Comparison of ENCODE assay signal across 4 cellular contexts in the genomic region with DNA sequence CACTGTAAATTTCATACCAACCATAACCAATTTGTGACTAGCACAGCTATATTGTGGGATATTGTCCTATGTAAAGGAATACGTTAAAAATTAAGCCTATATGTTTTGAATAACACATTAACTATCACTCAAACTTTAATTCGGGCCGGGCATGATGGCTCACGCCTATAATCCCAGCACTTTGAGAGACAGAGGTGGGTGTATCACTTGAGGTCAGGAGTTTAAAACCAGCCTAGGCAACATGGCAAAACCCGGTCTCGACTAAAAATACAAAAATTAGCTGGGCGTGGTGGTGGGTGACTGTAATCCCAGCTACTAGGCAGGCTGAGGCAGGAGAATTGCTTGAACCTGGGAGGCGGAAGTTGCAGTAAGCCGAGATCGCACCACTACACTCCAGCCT.
DNase-seq lines count a peak whose midpoint lies in the region; ATAC-seq and TF ChIP-seq lines count a peak whose summit lies in the region.
"Not testable (repeated sequence)": the region's sequence is repeated elsewhere in the genome, so short reads cannot be mapped to it uniquely, and the experiment has no call there.

No MANE protein-coding gene starts in this region.

- H3K27ac ChIP-seq in RWPE1: 0 out of 2 replicates have a peak overlapping the region, but pooled peaks have one; percentile 23
- H3K27ac ChIP-seq in colonic mucosa: not testable (repeated sequence)
- peak overlapping the region; percentile 28 for H3K27ac ChIP-seq in foreskin keratinocyte

- peak overlapping the region in 1 of 2 donors; percentile 16 for H3K9ac ChIP-seq in colonic mucosa (ENCODE audit: low read depth in 2 of 2, low read length in 2 of 2)

- not testable (repeated sequence) for H3K4me3 ChIP-seq in colonic mucosa

- POLR2A ChIA-PET in RWPE1 (lab: Yijun Ruan, JAX; ENCODE audit: low non-redundant PET): not testable (repeated sequence)

- intact Hi-C loops in colonic mucosa (cut with DNase I): not testable (repeated sequence)

- CTCF ChIA-PET in RWPE1 (lab: Yijun Ruan, JAX): not testable (repeated sequence)

- not testable (repeated sequence) for TF ChIP-seq CTCF in RWPE1 (conservative IDR thresholded peaks at IDR 0.05; ENCODE audit: low read depth); colonic mucosa (IDR thresholded peaks at IDR 0.05); foreskin keratinocyte (conservative IDR thresholded peaks at IDR 0.05)

- not testable (repeated sequence) for H3K9me3 ChIP-seq in colonic mucosa

- H3K36me3 ChIP-seq in colonic mucosa: not testable (repeated sequence)

- ATAC-seq in esophagus mucosa: peak; percentile 77
- peak; percentile 67 for ATAC-seq in foreskin keratinocyte

- H3K4me1 ChIP-seq in colonic mucosa, foreskin keratinocyte: not testable (repeated sequence)

- DNase-seq in RWPE1 (ENCODE audit: low spot score): not testable (repeated sequence)
- DNase-seq in colonic mucosa (peak; percentile 24), foreskin keratinocyte (peak; percentile 54 to 75)

- not testable (repeated sequence) for H3K27me3 ChIP-seq in colonic mucosa, foreskin keratinocyte
